In the genomic region with DNA sequence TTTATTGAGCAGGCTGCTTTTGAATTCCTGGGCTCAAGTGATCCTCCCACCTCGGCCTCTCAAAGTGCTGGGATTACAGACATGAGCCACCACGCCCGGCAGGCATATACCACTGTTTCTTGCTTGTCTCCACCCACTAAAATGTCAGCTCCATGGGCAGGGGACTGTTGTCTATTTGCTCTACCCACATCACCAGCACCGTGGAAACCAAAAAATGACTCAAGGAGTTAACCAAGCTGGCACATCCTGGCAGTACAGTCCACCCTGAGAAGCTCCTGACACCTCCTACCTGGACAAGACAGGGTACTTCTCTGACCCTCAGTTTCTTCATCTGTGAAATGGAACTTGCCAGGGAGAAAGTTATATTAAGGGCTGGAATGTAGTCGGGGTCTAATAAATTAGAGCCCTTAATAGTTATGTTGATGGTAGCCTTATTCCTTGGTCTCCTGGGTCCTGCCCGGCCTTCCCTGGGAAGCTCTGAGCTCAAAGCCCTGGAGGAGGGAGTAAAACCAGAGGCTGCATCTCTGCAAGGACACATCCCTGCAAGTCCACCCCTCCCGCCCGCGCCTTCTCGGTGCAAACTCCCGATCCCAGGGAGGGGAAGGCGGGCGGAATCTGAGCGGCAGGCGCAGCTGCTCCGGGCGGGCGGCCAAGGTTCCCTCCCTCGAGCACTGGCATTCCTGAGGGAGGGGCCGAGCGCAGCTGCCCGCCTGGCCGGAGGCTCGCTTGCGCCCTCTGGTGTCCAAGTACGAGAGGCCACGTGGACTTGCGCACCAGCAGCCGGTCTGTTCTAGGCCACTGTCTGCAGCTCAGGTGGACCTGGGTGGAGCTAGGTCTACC, we compare ENCODE assay signal across 1 cellular context.
TF ChIP-seq lines count a peak whose summit lies in the region.

No MANE protein-coding gene starts in this region.

TF ChIP-seq in HepG2, 621 proteins besides CTCF, POLR2A, EP300 and RAD21 (continued from another document and continues in another):
- TF ChIP-seq, protein P1, sequence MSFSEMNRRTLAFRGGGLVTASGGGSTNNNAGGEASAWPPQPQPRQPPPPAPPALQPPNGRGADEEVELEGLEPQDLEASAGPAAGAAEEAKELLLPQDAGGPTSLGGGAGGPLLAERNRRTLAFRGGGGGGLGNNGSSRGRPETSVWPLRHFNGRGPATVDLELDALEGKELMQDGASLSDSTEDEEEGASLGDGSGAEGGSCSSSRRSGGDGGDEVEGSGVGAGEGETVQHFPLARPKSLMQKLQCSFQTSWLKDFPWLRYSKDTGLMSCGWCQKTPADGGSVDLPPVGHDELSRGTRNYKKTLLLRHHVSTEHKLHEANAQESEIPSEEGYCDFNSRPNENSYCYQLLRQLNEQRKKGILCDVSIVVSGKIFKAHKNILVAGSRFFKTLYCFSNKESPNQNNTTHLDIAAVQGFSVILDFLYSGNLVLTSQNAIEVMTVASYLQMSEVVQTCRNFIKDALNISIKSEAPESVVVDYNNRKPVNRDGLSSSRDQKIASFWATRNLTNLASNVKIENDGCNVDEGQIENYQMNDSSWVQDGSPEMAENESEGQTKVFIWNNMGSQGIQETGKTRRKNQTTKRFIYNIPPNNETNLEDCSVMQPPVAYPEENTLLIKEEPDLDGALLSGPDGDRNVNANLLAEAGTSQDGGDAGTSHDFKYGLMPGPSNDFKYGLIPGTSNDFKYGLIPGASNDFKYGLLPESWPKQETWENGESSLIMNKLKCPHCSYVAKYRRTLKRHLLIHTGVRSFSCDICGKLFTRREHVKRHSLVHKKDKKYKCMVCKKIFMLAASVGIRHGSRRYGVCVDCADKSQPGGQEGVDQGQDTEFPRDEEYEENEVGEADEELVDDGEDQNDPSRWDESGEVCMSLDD (CRISPR knock-in tag; IDR thresholded peaks at IDR 0.05; ENCODE audit: borderline replicate concordance) = no peak
- TF ChIP-seq, protein P2, sequence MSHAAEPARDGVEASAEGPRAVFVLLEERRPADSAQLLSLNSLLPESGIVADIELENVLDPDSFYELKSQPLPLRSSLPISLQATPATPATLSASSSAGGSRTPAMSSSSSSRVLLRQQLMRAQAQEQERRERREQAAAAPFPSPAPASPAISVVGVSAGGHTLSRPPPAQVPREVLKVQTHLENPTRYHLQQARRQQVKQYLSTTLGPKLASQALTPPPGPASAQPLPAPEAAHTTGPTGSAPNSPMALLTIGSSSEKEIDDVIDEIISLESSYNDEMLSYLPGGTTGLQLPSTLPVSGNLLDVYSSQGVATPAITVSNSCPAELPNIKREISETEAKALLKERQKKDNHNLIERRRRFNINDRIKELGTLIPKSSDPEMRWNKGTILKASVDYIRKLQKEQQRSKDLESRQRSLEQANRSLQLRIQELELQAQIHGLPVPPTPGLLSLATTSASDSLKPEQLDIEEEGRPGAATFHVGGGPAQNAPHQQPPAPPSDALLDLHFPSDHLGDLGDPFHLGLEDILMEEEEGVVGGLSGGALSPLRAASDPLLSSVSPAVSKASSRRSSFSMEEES (CRISPR knock-in tag; IDR thresholded peaks at IDR 0.05) = peak; percentile 86
- TF ChIP-seq SMARCE1 (IDR thresholded peaks at IDR 0.05; ENCODE audit: borderline replicate concordance) (no peak), ZBTB20 (CRISPR knock-in tag; IDR thresholded peaks at IDR 0.05; ENCODE audit: borderline replicate concordance, low read depth) (peak; percentile 33; the same call in 1 of the 2 replicates), MXD4 (CRISPR knock-in tag; IDR thresholded peaks at IDR 0.05) (peak; percentile 81), SPEN (CRISPR knock-in tag; IDR thresholded peaks at IDR 0.05; ENCODE audit: low read depth) (peak; percentile 78; the same call in 1 of the 2 replicates), TSC22D2 (CRISPR knock-in tag; IDR thresholded peaks at IDR 0.05; ENCODE audit: borderline replicate concordance) (peak; percentile 82; the same call in 1 of the 2 replicates), ZNF337 (CRISPR knock-in tag; IDR thresholded peaks at IDR 0.05; ENCODE audit: borderline replicate concordance, low read depth) (no peak), ZNF24 (IDR thresholded peaks at IDR 0.05) (no peak), ZNF256 (CRISPR knock-in tag; conservative IDR thresholded peaks at IDR 0.05) (no peak), ZNF136 (CRISPR knock-in tag; IDR thresholded peaks at IDR 0.05; ENCODE audit: low read depth) (0 out of 2 replicates have a peak, but pooled peaks have one; percentile 78), ZNF547 (CRISPR knock-in tag; IDR thresholded peaks at IDR 0.05) (peak; percentile 54; the same call in 1 of the 2 replicates), FOXK1 (CRISPR knock-in tag; IDR thresholded peaks at IDR 0.05; ENCODE audit: borderline replicate concordance, low read depth) (peak; percentile 70; the same call in 1 of the 2 replicates), REPIN1 (CRISPR knock-in tag; IDR thresholded peaks at IDR 0.05; ENCODE audit: borderline replicate concordance, low read depth) (peak; percentile 78), HNRNPLL (IDR thresholded peaks at IDR 0.05; ENCODE audit: low read depth, low read length, poor library complexity, severe bottlenecking) (peak; percentile 87), ZNF253 (CRISPR knock-in tag; IDR thresholded peaks at IDR 0.05; ENCODE audit: borderline replicate concordance) (no peak), ISL2 (CRISPR knock-in tag; IDR thresholded peaks at IDR 0.05) (peak; percentile 73), CAMTA2 (CRISPR knock-in tag; IDR thresholded peaks at IDR 0.05; ENCODE audit: borderline replicate concordance) (no peak), DMAP1 (CRISPR knock-in tag; IDR thresholded peaks at IDR 0.05) (peak; percentile 67; the same call in 1 of the 2 replicates), BORCS8-MEF2B (CRISPR knock-in tag; IDR thresholded peaks at IDR 0.05) (peak; percentile 39; the same call in 1 of the 2 replicates), FOXP1 (IDR thresholded peaks at IDR 0.05) (no peak), FOXP1 (CRISPR knock-in tag; IDR thresholded peaks at IDR 0.05) (no peak)
- TF ChIP-seq, protein P3, sequence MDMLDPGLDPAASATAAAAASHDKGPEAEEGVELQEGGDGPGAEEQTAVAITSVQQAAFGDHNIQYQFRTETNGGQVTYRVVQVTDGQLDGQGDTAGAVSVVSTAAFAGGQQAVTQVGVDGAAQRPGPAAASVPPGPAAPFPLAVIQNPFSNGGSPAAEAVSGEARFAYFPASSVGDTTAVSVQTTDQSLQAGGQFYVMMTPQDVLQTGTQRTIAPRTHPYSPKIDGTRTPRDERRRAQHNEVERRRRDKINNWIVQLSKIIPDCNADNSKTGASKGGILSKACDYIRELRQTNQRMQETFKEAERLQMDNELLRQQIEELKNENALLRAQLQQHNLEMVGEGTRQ (IDR thresholded peaks at IDR 0.05; ENCODE audit: low read depth, low read length) = peak; percentile 38; the same call in 1 of the 2 replicates
- TF ChIP-seq, protein P3 (CRISPR knock-in tag; IDR thresholded peaks at IDR 0.05; ENCODE audit: borderline replicate concordance) = peak; percentile 51; the same call in 1 of the 2 replicates
- TF ChIP-seq, protein P4, sequence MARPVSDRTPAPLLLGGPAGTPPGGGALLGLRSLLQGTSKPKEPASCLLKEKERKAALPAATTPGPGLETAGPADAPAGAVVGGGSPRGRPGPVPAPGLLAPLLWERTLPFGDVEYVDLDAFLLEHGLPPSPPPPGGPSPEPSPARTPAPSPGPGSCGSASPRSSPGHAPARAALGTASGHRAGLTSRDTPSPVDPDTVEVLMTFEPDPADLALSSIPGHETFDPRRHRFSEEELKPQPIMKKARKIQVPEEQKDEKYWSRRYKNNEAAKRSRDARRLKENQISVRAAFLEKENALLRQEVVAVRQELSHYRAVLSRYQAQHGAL (CRISPR knock-in tag; IDR thresholded peaks at IDR 0.05; ENCODE audit: not compliant biosample characterization) = no peak
- TF ChIP-seq, protein P5, sequence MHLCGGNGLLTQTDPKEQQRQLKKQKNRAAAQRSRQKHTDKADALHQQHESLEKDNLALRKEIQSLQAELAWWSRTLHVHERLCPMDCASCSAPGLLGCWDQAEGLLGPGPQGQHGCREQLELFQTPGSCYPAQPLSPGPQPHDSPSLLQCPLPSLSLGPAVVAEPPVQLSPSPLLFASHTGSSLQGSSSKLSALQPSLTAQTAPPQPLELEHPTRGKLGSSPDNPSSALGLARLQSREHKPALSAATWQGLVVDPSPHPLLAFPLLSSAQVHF (CRISPR knock-in tag; IDR thresholded peaks at IDR 0.05) = no peak
- TF ChIP-seq, protein P6, sequence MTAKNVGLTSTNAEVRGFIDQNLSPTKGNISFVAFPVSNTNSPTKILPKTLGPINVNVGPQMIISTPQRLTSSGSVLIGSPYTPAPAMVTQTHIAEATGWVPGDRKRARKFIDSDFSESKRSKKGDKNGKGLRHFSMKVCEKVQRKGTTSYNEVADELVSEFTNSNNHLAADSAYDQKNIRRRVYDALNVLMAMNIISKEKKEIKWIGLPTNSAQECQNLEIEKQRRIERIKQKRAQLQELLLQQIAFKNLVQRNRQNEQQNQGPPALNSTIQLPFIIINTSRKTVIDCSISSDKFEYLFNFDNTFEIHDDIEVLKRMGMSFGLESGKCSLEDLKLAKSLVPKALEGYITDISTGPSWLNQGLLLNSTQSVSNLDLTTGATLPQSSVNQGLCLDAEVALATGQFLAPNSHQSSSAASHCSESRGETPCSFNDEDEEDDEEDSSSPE (CRISPR knock-in tag; IDR thresholded peaks at IDR 0.05) = peak; percentile 77
- TF ChIP-seq, protein P7, sequence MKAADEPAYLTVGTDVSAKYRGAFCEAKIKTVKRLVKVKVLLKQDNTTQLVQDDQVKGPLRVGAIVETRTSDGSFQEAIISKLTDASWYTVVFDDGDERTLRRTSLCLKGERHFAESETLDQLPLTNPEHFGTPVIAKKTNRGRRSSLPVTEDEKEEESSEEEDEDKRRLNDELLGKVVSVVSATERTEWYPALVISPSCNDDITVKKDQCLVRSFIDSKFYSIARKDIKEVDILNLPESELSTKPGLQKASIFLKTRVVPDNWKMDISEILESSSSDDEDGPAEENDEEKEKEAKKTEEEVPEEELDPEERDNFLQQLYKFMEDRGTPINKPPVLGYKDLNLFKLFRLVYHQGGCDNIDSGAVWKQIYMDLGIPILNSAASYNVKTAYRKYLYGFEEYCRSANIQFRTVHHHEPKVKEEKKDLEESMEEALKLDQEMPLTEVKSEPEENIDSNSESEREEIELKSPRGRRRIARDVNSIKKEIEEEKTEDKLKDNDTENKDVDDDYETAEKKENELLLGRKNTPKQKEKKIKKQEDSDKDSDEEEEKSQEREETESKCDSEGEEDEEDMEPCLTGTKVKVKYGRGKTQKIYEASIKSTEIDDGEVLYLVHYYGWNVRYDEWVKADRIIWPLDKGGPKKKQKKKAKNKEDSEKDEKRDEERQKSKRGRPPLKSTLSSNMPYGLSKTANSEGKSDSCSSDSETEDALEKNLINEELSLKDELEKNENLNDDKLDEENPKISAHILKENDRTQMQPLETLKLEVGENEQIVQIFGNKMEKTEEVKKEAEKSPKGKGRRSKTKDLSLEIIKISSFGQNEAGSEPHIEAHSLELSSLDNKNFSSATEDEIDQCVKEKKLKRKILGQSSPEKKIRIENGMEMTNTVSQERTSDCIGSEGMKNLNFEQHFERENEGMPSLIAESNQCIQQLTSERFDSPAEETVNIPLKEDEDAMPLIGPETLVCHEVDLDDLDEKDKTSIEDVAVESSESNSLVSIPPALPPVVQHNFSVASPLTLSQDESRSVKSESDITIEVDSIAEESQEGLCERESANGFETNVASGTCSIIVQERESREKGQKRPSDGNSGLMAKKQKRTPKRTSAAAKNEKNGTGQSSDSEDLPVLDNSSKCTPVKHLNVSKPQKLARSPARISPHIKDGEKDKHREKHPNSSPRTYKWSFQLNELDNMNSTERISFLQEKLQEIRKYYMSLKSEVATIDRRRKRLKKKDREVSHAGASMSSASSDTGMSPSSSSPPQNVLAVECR (CRISPR knock-in tag; IDR thresholded peaks at IDR 0.05; ENCODE audit: borderline replicate concordance) = peak; percentile 77; the same call in 1 of the 2 replicates
- TF ChIP-seq, protein P8, sequence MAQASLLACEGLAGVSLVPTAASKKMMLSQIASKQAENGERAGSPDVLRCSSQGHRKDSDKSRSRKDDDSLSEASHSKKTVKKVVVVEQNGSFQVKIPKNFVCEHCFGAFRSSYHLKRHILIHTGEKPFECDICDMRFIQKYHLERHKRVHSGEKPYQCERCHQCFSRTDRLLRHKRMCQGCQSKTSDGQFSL (CRISPR knock-in tag; IDR thresholded peaks at IDR 0.05) = 0 out of 2 replicates have a peak, but pooled peaks have one; percentile 49
- TF ChIP-seq, protein P9, sequence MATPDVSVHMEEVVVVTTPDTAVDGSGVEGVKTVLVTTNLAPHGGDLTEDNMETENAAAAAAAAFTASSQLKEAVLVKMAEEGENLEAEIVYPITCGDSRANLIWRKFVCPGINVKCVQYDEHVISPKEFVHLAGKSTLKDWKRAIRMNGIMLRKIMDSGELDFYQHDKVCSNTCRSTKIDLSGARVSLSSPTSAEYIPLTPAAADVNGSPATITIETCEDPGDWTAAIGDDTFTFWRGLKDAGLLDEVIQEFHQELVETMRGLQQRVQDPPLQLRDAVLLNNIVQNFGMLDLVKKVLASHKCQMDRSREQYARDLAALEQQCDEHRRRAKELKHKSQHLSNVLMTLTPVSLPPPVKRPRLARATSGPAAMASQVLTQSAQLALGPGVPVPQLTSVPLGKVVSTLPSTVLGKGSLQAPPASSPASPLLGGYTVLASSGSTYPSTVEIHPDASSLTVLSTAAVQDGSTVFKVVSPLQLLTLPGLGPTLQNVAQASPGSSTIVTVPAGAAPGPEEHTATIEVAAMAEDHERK (CRISPR knock-in tag; IDR thresholded peaks at IDR 0.05; ENCODE audit: low read depth) = no peak
